ENCODE assay signal across 20 cellular contexts in genomic region chr10:22832198-22832597, GRCh38.
"Had no signal": no experiment of that assay in that cellular context is flagged by ENCODE, and none has a peak within 500 bp of the region (broad histone marks: within the 10 kb centered on the region; RNA-seq: fewer than 3 reads in every experiment).

No MANE protein-coding gene starts in this region.

- H3K9me3 ChIP-seq: colonic mucosa, gastrocnemius medialis, heart right ventricle, left lung, lower lobe of right lung, prostate gland, suprapubic skin, thyroid gland had no signal

- H3K9ac ChIP-seq: parathyroid adenoma had no signal

- ATAC-seq: gastrocnemius medialis, heart right ventricle, left lung, lower lobe of right lung, natural killer cell, sciatic nerve had no signal

- H3K4me3 ChIP-seq: colonic mucosa, gastrocnemius medialis, heart right ventricle, left lung, lower lobe of right lung, prostate gland, suprapubic skin, thyroid gland had no signal

- H2AFZ ChIP-seq: parathyroid adenoma had no signal

- H3K79me2 ChIP-seq: parathyroid adenoma had no signal

- H3K4me1 ChIP-seq: colonic mucosa, gastrocnemius medialis, heart right ventricle, lower lobe of right lung, parathyroid adenoma, prostate gland, suprapubic skin, thyroid gland had no signal

- H3K36me3 ChIP-seq: colonic mucosa, gastrocnemius medialis, heart right ventricle, left lung, lower lobe of right lung, prostate gland, suprapubic skin, thyroid gland had no signal

- H3K27ac ChIP-seq: colonic mucosa, gastrocnemius medialis, heart right ventricle, left lung, lower lobe of right lung, parathyroid adenoma, prostate gland, suprapubic skin, thyroid gland had no signal

- H3K27me3 ChIP-seq: colonic mucosa, gastrocnemius medialis, heart right ventricle, left lung, suprapubic skin, thyroid gland had no signal

- DNase-seq: colonic mucosa; dermis blood vessel endothelial cell; effector CD4-positive, alpha-beta T cell; endodermal cell; erythroblast; gastrocnemius medialis; heart right ventricle; islet precursor cell; left lung; lower lobe of right lung; natural killer cell; occipital lobe; retina; stimulated activated CD4-positive, alpha-beta T cell treated with anti-CD3 and anti-CD28 coated beads, Interleukin-2, amount 100 ng/mL, for 24 hours; stimulated activated naive CD4-positive, alpha-beta T cell treated with Interleukin-2 at 50 U/mL for 16 hours; thyroid gland had no signal
